In genomic region chr11:71251159-71251721, GRCh38 we compare ENCODE assay signal across 9 cellular contexts. TPM values are rescaled to one million over a fixed set of nuclear protein-coding genes. Genes with fewer than 3 reads are reported as not detected.
DNase-seq lines count a peak whose midpoint lies in the region; ATAC-seq, FAIRE-seq and TF ChIP-seq lines count a peak whose summit lies in the region.
"Had no signal": no experiment of that assay in that cellular context is flagged by ENCODE, and none has a peak within 500 bp of the region (broad histone marks: within the 10 kb centered on the region; RNA-seq: fewer than 3 reads in every experiment).

No MANE protein-coding gene starts in this region.

- H3K27me3 ChIP-seq in GM12878 (replicated peaks in 1 of 2; ENCODE audit: control insufficient read depth in 2 of 2, insufficient read depth in 2 of 2, low read length in 1 of 2) (peaks cover 4 to 7% of the 10 kb centered on the region in 2 experiments), HepG2 (ENCODE audit: control insufficient read depth in 1 of 2, insufficient read depth in 2 of 2, low read length in 2 of 2) (no peaks in the 10 kb centered on the region; a peak in 1 of 5 replicates), upper lobe of left lung (peaks cover 0 to 25% (median 11%) of the 10 kb centered on the region in 4 donors)

- no peak for ATAC-seq in activated CD4-positive, alpha-beta T cell treated with anti-CD3 and anti-CD28 coated beads for 36 hours
- no peak for ATAC-seq in GM12878
- 0 out of 3 replicates have a peak, but pooled peaks have one; percentile 5 for ATAC-seq in HepG2
- no peak for ATAC-seq in upper lobe of left lung (ENCODE audit: low FRiP score in 2 of 2)
- ATAC-seq in naive thymus-derived CD8-positive, alpha-beta T cell, result no peak
- no peak for ATAC-seq in natural killer cell
- ATAC-seq: CD8-positive, alpha-beta T cell had no signal

- H3K27ac Mint-ChIP-seq in activated CD4-positive, alpha-beta T cell treated with anti-CD3 and anti-CD28 coated beads for 36 hours, result no peak overlapping the region
- H3K27ac Mint-ChIP-seq in activated CD4-positive, alpha-beta T cell treated with anti-CD3 and anti-CD28 coated beads, Interleukin-2, amount 10 ng/mL, durations not matched to agents 24 days and 14 days, result no peak overlapping the region
- no peak overlapping the region for H3K27ac Mint-ChIP-seq in naive thymus-derived CD8-positive, alpha-beta T cell
- no peak overlapping the region for H3K27ac Mint-ChIP-seq in natural killer cell
- H3K27ac Mint-ChIP-seq: CD8-positive, alpha-beta T cell had no signal

- H3K9ac ChIP-seq in GM12878 (ENCODE audit: control insufficient read depth, insufficient read depth, low read length) (no peak overlapping the region), HepG2 (ENCODE audit: insufficient read depth, low read depth, low read length) (peak overlapping the region; percentile 98)

- BruUV-seq in GM12878 (replicated peaks; lab: Mats Ljungman, UMichigan) (no TSS peak), HepG2 (replicated peaks; lab: Mats Ljungman, UMichigan) (no TSS peak)

- TF ChIP-seq RAD21 in GM12878 (IDR thresholded peaks at IDR 0.05; ENCODE audit: insufficient read depth, low read depth, low read length), result no peak
- TF ChIP-seq RAD21 in HepG2 (CRISPR knock-in tag; IDR thresholded peaks at IDR 0.05), result no peak

- H3K4me1 Mint-ChIP-seq in activated CD4-positive, alpha-beta T cell treated with anti-CD3 and anti-CD28 coated beads for 36 hours, result no peaks in the 10 kb centered on the region
- H3K4me1 Mint-ChIP-seq in activated CD4-positive, alpha-beta T cell treated with anti-CD3 and anti-CD28 coated beads, Interleukin-2, amount 10 ng/mL, durations not matched to agents 24 days and 14 days, result no peaks in the 10 kb centered on the region
- peaks cover 0 to 14% (median 6%) of the 10 kb centered on the region in 4 donors for H3K4me1 Mint-ChIP-seq in naive thymus-derived CD8-positive, alpha-beta T cell
- H3K4me1 Mint-ChIP-seq in natural killer cell, result no peaks in the 10 kb centered on the region

- H3K4me1 ChIP-seq in GM12878 (ENCODE audit: control insufficient read depth, insufficient read depth, low read length), result no peaks in the 10 kb centered on the region
- peaks cover 69% of the 10 kb centered on the region for H3K4me1 ChIP-seq in HepG2 (ENCODE audit: insufficient read depth, low read length)
- H3K4me1 ChIP-seq in upper lobe of left lung, result peaks cover 14 to 43% (median 32%) of the 10 kb centered on the region in 4 donors

- TF ChIP-seq CTCF in GM12878 (IDR thresholded peaks at IDR 0.05 in 2 of 3, conservative IDR thresholded peaks at IDR 0.05 in 1 of 3; ENCODE audit: control insufficient read depth in 2 of 3, extremely low read depth in 1 of 3, insufficient read depth in 1 of 3, low read depth in 3 of 3, low read length in 3 of 3), result no peak
- no peak for TF ChIP-seq CTCF in HepG2 (CRISPR knock-in tag; IDR thresholded peaks at IDR 0.05)
- no peak for TF ChIP-seq CTCF in upper lobe of left lung (IDR thresholded peaks at IDR 0.05)
- TF ChIP-seq CTCF in natural killer cell (IDR thresholded peaks at IDR 0.05), result no peak

- WGBS in GM12878 (ENCODE audit: insufficient coverage, insufficient replicate concordance, low lambda C conversion rate, missing lambda C conversion rate), result 2% methylated on average over 40 of the region's 63 CpGs
- 3% methylated on average over 5 of the region's 63 CpGs for WGBS in HepG2 (ENCODE audit: low lambda C conversion rate)
- 0% methylated on average over 6 to 26 of the region's 63 CpGs for WGBS in upper lobe of left lung, 2 donors

- no peaks in the 10 kb centered on the region for H3K36me3 Mint-ChIP-seq in activated CD4-positive, alpha-beta T cell treated with anti-CD3 and anti-CD28 coated beads for 36 hours (ENCODE audit: low read depth)
- no peaks in the 10 kb centered on the region for H3K36me3 Mint-ChIP-seq in activated CD4-positive, alpha-beta T cell treated with anti-CD3 and anti-CD28 coated beads, Interleukin-2, amount 10 ng/mL, durations not matched to agents 24 days and 14 days (ENCODE audit: low read depth)
- H3K36me3 Mint-ChIP-seq in naive thymus-derived CD8-positive, alpha-beta T cell, result peaks cover 0 to 3% (median 0%) of the 10 kb centered on the region in 3 donors
- no peaks in the 10 kb centered on the region for H3K36me3 Mint-ChIP-seq in natural killer cell
- H3K36me3 Mint-ChIP-seq: CD8-positive, alpha-beta T cell had no signal

- H3K4me2 ChIP-seq in GM12878 (ENCODE audit: control insufficient read depth, insufficient read depth) (no peak overlapping the region), HepG2 (ENCODE audit: low read depth, low read length) (peak overlapping the region; percentile 79)

- CTCF ChIA-PET in activated CD4-positive, alpha-beta T cell treated with anti-CD3 and anti-CD28 coated beads for 36 hours (lab: Charles Lee), result no interaction called here
- CTCF ChIA-PET in GM12878 (lab: Yijun Ruan, JAX), result interaction anchor here (0.7 kb wide), 1 partner anchor 170 kb away, joined by 3 read pairs; no protein-coding TSS in a partner anchor
- CTCF ChIA-PET in HepG2 (lab: Yijun Ruan, JAX; ENCODE audit: low intra/inter-chr PET ratio, low total read pairs), result interaction anchor here (1.0 to 1.5 kb wide), 2 partner anchors 78 to 93 kb away, joined by 3 read pairs; no protein-coding TSS in a partner anchor

- in situ Hi-C loops in GM12878 (cut with MboI), result no loop called here
- in situ Hi-C loops in HepG2 (cut with HindIII; ENCODE audit: extremely low pct_ligation_motif_present, low pct_unique_long_range_greater_than_20kb), result no loop called here

- POLR2A ChIA-PET in activated CD4-positive, alpha-beta T cell treated with anti-CD3 and anti-CD28 coated beads for 36 hours (lab: Charles Lee), result no interaction called here
- POLR2A ChIA-PET in GM12878 (lab: Charles Lee), result no interaction called here
- POLR2A ChIA-PET in HepG2 (lab: Yijun Ruan, JAX), result interaction anchor here (2.2 to 3.6 kb wide), 6 partner anchors 7 to 98 kb away, joined by 5 to 55 read pairs (median 22); no protein-coding TSS in a partner anchor
- POLR2A ChIA-PET in naive thymus-derived CD8-positive, alpha-beta T cell (lab: Charles Lee), result no interaction called here

- TF ChIP-seq EP300 in GM12878 (IDR thresholded peaks at IDR 0.05; ENCODE audit: borderline replicate concordance in 1 of 2, control insufficient read depth in 1 of 2, low read depth in 2 of 2, low read length in 2 of 2) (no peak), HepG2 (IDR thresholded peaks at IDR 0.05; ENCODE audit: low read depth in 2 of 2, low read length in 2 of 2) (no peak), HepG2 (CRISPR knock-in tag; IDR thresholded peaks at IDR 0.05; ENCODE audit: borderline replicate concordance) (no peak), upper lobe of left lung (IDR thresholded peaks at IDR 0.05) (no peak)

- H3K79me2 ChIP-seq in GM12878 (ENCODE audit: control insufficient read depth, insufficient read depth, low read length) (no peaks in the 10 kb centered on the region), HepG2 (ENCODE audit: insufficient read depth, low read length) (peaks cover 50% of the 10 kb centered on the region)

- H4K20me1 ChIP-seq in GM12878 (ENCODE audit: control insufficient read depth, insufficient read depth), result no peaks in the 10 kb centered on the region
- H4K20me1 ChIP-seq in HepG2 (ENCODE audit: insufficient read depth, low read length), result peaks cover 19% of the 10 kb centered on the region

- intact Hi-C loops in activated CD4-positive, alpha-beta T cell treated with anti-CD3 and anti-CD28 coated beads for 36 hours (cut with DNase I, micrococcal nuclease), result no loop called here
- intact Hi-C loops in activated CD4-positive, alpha-beta T cell treated with anti-CD3 and anti-CD28 coated beads, Interleukin-2, amount 10 ng/mL, durations not matched to agents 24 days and 14 days (cut with micrococcal nuclease), result no loop called here
- intact Hi-C loops in GM12878 (cut with micrococcal nuclease; ENCODE audit: unreplicated experiment) (no loop called here), HepG2 (cut with micrococcal nuclease; ENCODE audit: unreplicated experiment) (no loop called here), natural killer cell (cut with micrococcal nuclease) (no loop called here)

- H3K9me3 Mint-ChIP-seq in activated CD4-positive, alpha-beta T cell treated with anti-CD3 and anti-CD28 coated beads for 36 hours (ENCODE audit: low read depth), result no peaks in the 10 kb centered on the region
- H3K9me3 Mint-ChIP-seq in activated CD4-positive, alpha-beta T cell treated with anti-CD3 and anti-CD28 coated beads, Interleukin-2, amount 10 ng/mL, durations not matched to agents 24 days and 14 days, result no peaks in the 10 kb centered on the region
- H3K9me3 Mint-ChIP-seq in naive thymus-derived CD8-positive, alpha-beta T cell, result no peaks in the 10 kb centered on the region
- no peaks in the 10 kb centered on the region for H3K9me3 Mint-ChIP-seq in natural killer cell
- H3K9me3 Mint-ChIP-seq: CD8-positive, alpha-beta T cell had no signal

- H3K36me3 ChIP-seq in GM12878 (ENCODE audit: control insufficient read depth in 2 of 2, insufficient read depth in 2 of 2, low read length in 1 of 2) (no peaks in the 10 kb centered on the region), HepG2 (replicated peaks in 1 of 2; ENCODE audit: control insufficient read depth in 1 of 2, insufficient read depth in 2 of 2, low read length in 2 of 2) (peaks cover 1 to 16% of the 10 kb centered on the region in 2 experiments; a peak in 1 of 5 replicates), upper lobe of left lung (no peaks in the 10 kb centered on the region)

- RAD21 ChIA-PET in GM12878 (lab: Charles Lee; ENCODE audit: unreplicated experiment), result no interaction called here

- H3K4me3 ChIP-seq in GM12878 (no peak overlapping the region), HepG2 (replicated peaks in 1 of 3; ENCODE audit: insufficient read depth in 1 of 3, low read depth in 2 of 3, low read length in 3 of 3) (peak overlapping the region; percentile 87 to 95 (median 90)), upper lobe of left lung (peak overlapping the region; percentile 19 to 66 (median 58))

- FAIRE-seq in GM12878 (lab: Jason Lieb, UNC) (no peak), HepG2 (lab: Jason Lieb, UNC) (no peak)

- peaks cover 48% of the 10 kb centered on the region for H3K27me3 Mint-ChIP-seq in activated CD4-positive, alpha-beta T cell treated with anti-CD3 and anti-CD28 coated beads for 36 hours
- H3K27me3 Mint-ChIP-seq in activated CD4-positive, alpha-beta T cell treated with anti-CD3 and anti-CD28 coated beads, Interleukin-2, amount 10 ng/mL, durations not matched to agents 24 days and 14 days, result peaks cover 47% of the 10 kb centered on the region
- H3K27me3 Mint-ChIP-seq in naive thymus-derived CD8-positive, alpha-beta T cell, result peaks cover 32 to 69% (median 58%) of the 10 kb centered on the region in 5 donors
- H3K27me3 Mint-ChIP-seq in natural killer cell (ENCODE audit: low read depth in 2 of 2), result peaks cover 53 to 58% of the 10 kb centered on the region in 2 donors

- H3K27ac ChIP-seq in GM12878 (ENCODE audit: control insufficient read depth, insufficient read depth) (no peak overlapping the region), HepG2 (ENCODE audit: extremely low read length, insufficient read depth, low read length) (peak overlapping the region; percentile 98), upper lobe of left lung (peak overlapping the region in 2 of 4 donors; percentile 86 to 87)

- SMC1A ChIA-PET in GM12878 (lab: Charles Lee; ENCODE audit: uncharacterized antibody, unreplicated experiment), result no interaction called here

- H3K9me3 ChIP-seq in GM12878 (replicated peaks; ENCODE audit: control insufficient read depth, insufficient read depth, low read length) (no peaks in the 10 kb centered on the region), HepG2 (ENCODE audit: low read length) (no peaks in the 10 kb centered on the region), upper lobe of left lung (no peaks in the 10 kb centered on the region)

- H2AFZ ChIP-seq in GM12878 (ENCODE audit: control insufficient read depth, low read depth, low read length) (no peak overlapping the region), HepG2 (ENCODE audit: low read length) (no peak overlapping the region)

- no peak overlapping the region for H3K4me3 Mint-ChIP-seq in activated CD4-positive, alpha-beta T cell treated with anti-CD3 and anti-CD28 coated beads for 36 hours
- no peak overlapping the region for H3K4me3 Mint-ChIP-seq in activated CD4-positive, alpha-beta T cell treated with anti-CD3 and anti-CD28 coated beads, Interleukin-2, amount 10 ng/mL, durations not matched to agents 24 days and 14 days
- H3K4me3 Mint-ChIP-seq in naive thymus-derived CD8-positive, alpha-beta T cell, result peak overlapping the region in 3 of 10 donors; percentile 41 to 64 (median 48)
- no peak overlapping the region for H3K4me3 Mint-ChIP-seq in natural killer cell
- H3K4me3 Mint-ChIP-seq: CD8-positive, alpha-beta T cell had no signal

- peak; percentile 12 for DNase-seq in activated CD4-positive, alpha-beta T cell treated with anti-CD3 and anti-CD28 coated beads for 36 hours
- DNase-seq in activated CD4-positive, alpha-beta T cell treated with anti-CD3 and anti-CD28 coated beads, Interleukin-2, amount 10 ng/mL, durations not matched to agents 24 days and 14 days, result no peak
- no peak for DNase-seq in GM12878 (ENCODE audit: low read depth, low spot score)
- DNase-seq in HepG2 (ENCODE audit: low spot score), result no peak
- DNase-seq in upper lobe of left lung, result peak; percentile 25 to 88
- DNase-seq in amniotic stem cell (lab: John Stamatoyannopoulos, UW), result no peak
- DNase-seq in naive thymus-derived CD8-positive, alpha-beta T cell, result no peak
- DNase-seq in natural killer cell, result no peak
- DNase-seq: CD8-positive, alpha-beta T cell had no signal

- no peak for TF ChIP-seq POLR2A in GM12878 (IDR thresholded peaks at IDR 0.05; ENCODE audit: low read depth, low read length)
- no peak for TF ChIP-seq POLR2A in HepG2 (IDR thresholded peaks at IDR 0.05; ENCODE audit: insufficient read depth in 1 of 2, low read depth in 2 of 2, low read length in 2 of 2)
- TF ChIP-seq POLR2A in upper lobe of left lung (IDR thresholded peaks at IDR 0.05), result no peak

RNA-seq across cellular contexts. Expression of gene SHANK2, which starts 1.1 kb away (rescaled TPM):
- not detected for total RNA-seq in activated CD4-positive, alpha-beta T cell treated with anti-CD3 and anti-CD28 coated beads for 36 hours
- not detected in 2 replicates for total RNA-seq in activated CD4-positive, alpha-beta T cell treated with anti-CD3 and anti-CD28 coated beads, Interleukin-2, amount 10 ng/mL, durations not matched to agents 24 days and 14 days
- 7.4 and 7.8 TPM in 2 replicates for total RNA-seq in GM12878 (2013; cell fraction: nucleolus; rRNA removed)
- total RNA-seq in GM12878 (2014; rRNA removed) (0.11 and 0.28 TPM in 2 replicates), GM12878 (2014; rRNA removed; fragmentation: Illumina TruSeq; extraction: Trizol) (not detected in 2 replicates), GM12878 (2021) (0.13 and 0.31 TPM in 2 replicates), HepG2 (2016; rRNA removed; fragmentation: Illumina TruSeq; extraction: Trizol) (10.2 and 10.5 TPM in 2 replicates), upper lobe of left lung (100 to 1,000 TPM in 2 of 6 donors, 10 to 100 TPM in 4; 43.6 to 277 (median 75.5) TPM), natural killer cell (1 to 10 TPM in 1 of 3 donors, not detected in 2; 4.9 TPM)
- polyA plus RNA-seq in GM12878 (2011; ENCODE audit: low read depth), result not detected
- polyA plus RNA-seq in GM12878 (2011; rRNA removed) (0.10 and 0.14 TPM in 2 replicates), GM12878 (2014; fragmentation: Illumina TruSeq; extraction: Trizol) (0.01 TPM in 1 of 2 replicates, not detected in the other), GM12878 (2014; fragmentation: Nextera tagmentation; extraction: Ambion mirVana) (not detected), GM12878 (2014; rRNA removed) (not detected in 2 replicates), GM12878 (2016; fragmentation: Nextera tagmentation; extraction: Ambion mirVana) (under 1 TPM in 1 of 2 experiments, not detected in 1; 0.04 TPM), HepG2 (2011; rRNA removed) (13.0 and 16.0 TPM in 2 replicates)
- 0.09 and 0.12 TPM in 2 replicates for polyA plus RNA-seq in GM12878 (2011; cell fraction: cytosol; rRNA removed)
- 0.67 and 0.79 TPM in 2 replicates for polyA plus RNA-seq in GM12878 (2011; cell fraction: nucleus; rRNA removed)
- 0.04 TPM in 1 of 2 replicates, not detected in the other for polyA plus RNA-seq in GM12878 (2012)
- polyA minus RNA-seq in GM12878 (2011; rRNA and poly(A)+ RNA removed), result 0.57 and 0.95 TPM in 2 replicates
- polyA minus RNA-seq in GM12878 (2011; cell fraction: cytosol; rRNA and poly(A)+ RNA removed), result not detected in 2 replicates
- 1.2 and 1.7 TPM in 2 replicates for polyA minus RNA-seq in GM12878 (2011; cell fraction: nucleus; rRNA and poly(A)+ RNA removed)
- 21.4 and 22.4 TPM in 2 replicates for total RNA-seq in HepG2 (2016; cell fraction: cytosol; rRNA removed; fragmentation: Illumina TruSeq; extraction: Trizol; ENCODE audit: low read depth)
- total RNA-seq in HepG2 (2016; cell fraction: insoluble cytoplasmic fraction; rRNA removed; fragmentation: Illumina TruSeq; extraction: Trizol), result 10.1 and 10.2 TPM in 2 replicates
- total RNA-seq in HepG2 (2016; cell fraction: membrane; rRNA removed; fragmentation: Illumina TruSeq; extraction: Trizol), result 14.0 and 14.5 TPM in 2 replicates
- 30.8 and 38.1 TPM in 2 replicates for total RNA-seq in HepG2 (2016; cell fraction: nucleus; rRNA removed; fragmentation: Illumina TruSeq; extraction: Trizol)
- polyA plus RNA-seq in HepG2 (2011; cell fraction: cytosol; rRNA removed), result 8.0 and 9.2 TPM in 2 replicates
- polyA plus RNA-seq in HepG2 (2011; cell fraction: nucleus; rRNA removed), result 60.2 and 68.0 TPM in 2 replicates
- polyA plus RNA-seq in HepG2 (2012), result 11.6 and 14.7 TPM in 2 replicates
- 1.2 and 1.3 TPM in 2 replicates for polyA plus RNA-seq in HepG2 (2016; cell fraction: cytosol; fragmentation: Illumina TruSeq; extraction: Trizol; ENCODE audit: low read depth)
- polyA plus RNA-seq in HepG2 (2016; cell fraction: insoluble cytoplasmic fraction; fragmentation: Illumina TruSeq; extraction: Trizol; ENCODE audit: low read depth), result 5.5 and 10.0 TPM in 2 replicates
- 2.4 and 3.2 TPM in 2 replicates for polyA plus RNA-seq in HepG2 (2016; cell fraction: membrane; fragmentation: Illumina TruSeq; extraction: Trizol; ENCODE audit: low read depth)
- polyA plus RNA-seq in HepG2 (2016; cell fraction: nucleus; fragmentation: Illumina TruSeq; extraction: Trizol; ENCODE audit: insufficient read depth, low read depth), result 26.0 and 26.8 TPM in 2 replicates
- 0.21 and 90.9 TPM in 2 replicates for polyA minus RNA-seq in HepG2 (2011; rRNA and poly(A)+ RNA removed; ENCODE audit: low replicate concordance)
- 22.8 and 29.4 TPM in 2 replicates for polyA minus RNA-seq in HepG2 (2011; cell fraction: cytosol; rRNA and poly(A)+ RNA removed)
- polyA minus RNA-seq in HepG2 (2011; cell fraction: nucleus; rRNA and poly(A)+ RNA removed), result 98.9 and 104 TPM in 2 replicates
- not detected for total RNA-seq in naive thymus-derived CD8-positive, alpha-beta T cell
- polyA plus RNA-seq in naive thymus-derived CD8-positive, alpha-beta T cell, result not detected
- total RNA-seq: CD8-positive, alpha-beta T cell had no signal

Comparison
In these comparisons a context has a peak if more than half of its experiments do, and no peak if none do; other contexts are left out.
1. DNase-seq: peak in activated CD4-positive, alpha-beta T cell treated with anti-CD3 and anti-CD28 coated beads for 36 hours (single experiment) and upper lobe of left lung (2 of 2); none in activated CD4-positive, alpha-beta T cell treated with anti-CD3 and anti-CD28 coated beads, Interleukin-2, amount 10 ng/mL, durations not matched to agents 24 days and 14 days (single experiment), GM12878 (single experiment), HepG2 (single experiment), amniotic stem cell (single experiment), naive thymus-derived CD8-positive, alpha-beta T cell (0 of 10) and natural killer cell (single experiment).